Comparison of ENCODE assay signal across 24 cellular contexts in genomic region chr5:83066548-83067110, GRCh38. TPM values are rescaled to one million over a fixed set of nuclear protein-coding genes. Genes with fewer than 3 reads are reported as not detected.
DNase-seq lines count a peak whose midpoint lies in the region; ATAC-seq and TF ChIP-seq lines count a peak whose summit lies in the region.
"Had no signal": no experiment of that assay in that cellular context is flagged by ENCODE, and none has a peak within 500 bp of the region (broad histone marks: within the 10 kb centered on the region; RNA-seq: fewer than 3 reads in every experiment).

No MANE protein-coding gene starts in this region.

- intact Hi-C loops in activated CD4-positive, alpha-beta T cell treated with anti-CD3 and anti-CD28 coated beads, Interleukin-2, amount 10 ng/mL, durations not matched to agents 24 days and 14 days (cut with micrococcal nuclease): no loop called here

- DNase-seq in ELF-1 (ENCODE audit: low read depth, low spot score): peak; percentile 15
- DNase-seq in HFFc6: no peak
- DNase-seq in chondrocyte (ENCODE audit: low spot score): no peak
- DNase-seq in mesendoderm: peak; percentile 53
- DNase-seq in activated CD4-positive, alpha-beta T cell treated with anti-CD3 and anti-CD28 coated beads, Interleukin-2, amount 10 ng/mL, durations not matched to agents 24 days and 14 days: no peak
- no peak for DNase-seq in islet precursor cell
- DNase-seq: activated CD4-positive, alpha-beta T cell treated with anti-CD3 and anti-CD28 coated beads for 48 hours; amygdala; hippocampal formation; left ventricle myocardium superior; naive B cell; NCI-H146; NCI-H2107; NCI-H446 treated with DMSO at 0.1 percent for 48 hours; SHP77 treated with DMSO at 0.1 percent for 48 hours; stimulated activated CD4-positive, alpha-beta T cell treated with anti-CD3 and anti-CD28 coated beads, Interleukin-4, amount 100 ng/mL, for 24 hours; T-helper 9 cell had no signal

- H3K27me3 ChIP-seq in mesendoderm (ENCODE audit: insufficient read depth, low read length, poor library complexity): no peaks in the 10 kb centered on the region
- H3K27me3 ChIP-seq: BLaER1 treated with 17β-estradiol and CSF1 and Interleukin-3, amounts not matched to agents 10 nM and 100 nM; tibial nerve had no signal

- H3K9me3 Mint-ChIP-seq in HFFc6 (no peaks in the 10 kb centered on the region), chondrocyte (ENCODE audit: low read depth) (no peaks in the 10 kb centered on the region)
- no peaks in the 10 kb centered on the region for H3K9me3 Mint-ChIP-seq in activated CD4-positive, alpha-beta T cell treated with anti-CD3 and anti-CD28 coated beads, Interleukin-2, amount 10 ng/mL, durations not matched to agents 24 days and 14 days
- H3K9me3 Mint-ChIP-seq: activated naive CD4-positive, alpha-beta T cell treated with anti-CD3 and anti-CD28 coated beads, Interleukin-2, amount 50 U/mL, for 24 hours; naive B cell had no signal

- H3K27me3 Mint-ChIP-seq in HFFc6 (ENCODE audit: insufficient read depth) (no peaks in the 10 kb centered on the region), chondrocyte (ENCODE audit: low read depth) (no peaks in the 10 kb centered on the region)
- H3K27me3 Mint-ChIP-seq in activated CD4-positive, alpha-beta T cell treated with anti-CD3 and anti-CD28 coated beads, Interleukin-2, amount 10 ng/mL, durations not matched to agents 24 days and 14 days: no peaks in the 10 kb centered on the region
- H3K27me3 Mint-ChIP-seq: activated naive CD4-positive, alpha-beta T cell treated with anti-CD3 and anti-CD28 coated beads, Interleukin-2, amount 50 U/mL, for 24 hours; naive B cell had no signal

- H2BK15ac ChIP-seq in mesendoderm (replicated peaks; ENCODE audit: low read depth): no peak overlapping the region

- no peak overlapping the region for H3K4me2 ChIP-seq in mesendoderm (ENCODE audit: low read length)
- H3K4me2 ChIP-seq: KMS-11 had no signal

- H3K4me3 ChIP-seq in mesendoderm (ENCODE audit: low read length): no peak overlapping the region
- H3K4me3 ChIP-seq: BLaER1 treated with 17β-estradiol and CSF1 and Interleukin-3, amounts not matched to agents 10 nM and 100 nM; tibial nerve had no signal

- no peak overlapping the region for H3K18ac ChIP-seq in mesendoderm (ENCODE audit: low read length)

- no peak overlapping the region for H3K4ac ChIP-seq in mesendoderm (ENCODE audit: low read depth, low read length)

- no peak overlapping the region for H2BK120ac ChIP-seq in mesendoderm (ENCODE audit: low read depth, low read length)

- H3K4me1 ChIP-seq in mesendoderm (ENCODE audit: control insufficient read depth, low read depth, low read length): no peaks in the 10 kb centered on the region

- H3K27ac Mint-ChIP-seq in HFFc6: peak overlapping the region; percentile 36
- peak overlapping the region; percentile 14 for H3K27ac Mint-ChIP-seq in chondrocyte (ENCODE audit: unreplicated experiment)
- no peak overlapping the region for H3K27ac Mint-ChIP-seq in activated CD4-positive, alpha-beta T cell treated with anti-CD3 and anti-CD28 coated beads, Interleukin-2, amount 10 ng/mL, durations not matched to agents 24 days and 14 days
- H3K27ac Mint-ChIP-seq: activated naive CD4-positive, alpha-beta T cell treated with anti-CD3 and anti-CD28 coated beads, Interleukin-2, amount 50 U/mL, for 24 hours had no signal

- H3K4me1 Mint-ChIP-seq in HFFc6 (ENCODE audit: low read depth): peaks cover 29% of the 10 kb centered on the region
- peaks cover 49% of the 10 kb centered on the region for H3K4me1 Mint-ChIP-seq in chondrocyte (ENCODE audit: low read depth)
- peaks cover 19% of the 10 kb centered on the region for H3K4me1 Mint-ChIP-seq in activated CD4-positive, alpha-beta T cell treated with anti-CD3 and anti-CD28 coated beads, Interleukin-2, amount 10 ng/mL, durations not matched to agents 24 days and 14 days

- no peak overlapping the region for H3K23ac ChIP-seq in mesendoderm (ENCODE audit: low read length)

- H3K4me3 Mint-ChIP-seq in HFFc6: no peak overlapping the region
- no peak overlapping the region for H3K4me3 Mint-ChIP-seq in chondrocyte (ENCODE audit: unreplicated experiment)
- H3K4me3 Mint-ChIP-seq in activated CD4-positive, alpha-beta T cell treated with anti-CD3 and anti-CD28 coated beads, Interleukin-2, amount 10 ng/mL, durations not matched to agents 24 days and 14 days: no peak overlapping the region
- H3K4me3 Mint-ChIP-seq: activated naive CD4-positive, alpha-beta T cell treated with anti-CD3 and anti-CD28 coated beads, Interleukin-2, amount 50 U/mL, for 24 hours; naive B cell had no signal

- WGBS in mesendoderm (ENCODE audit: extremely low coverage, insufficient coverage, low lambda C conversion rate): no CpG with 5 or more reads among the region's 3 CpGs

- TF ChIP-seq CTCF in HFFc6 (IDR thresholded peaks at IDR 0.05) (no peak), chondrocyte (IDR thresholded peaks at IDR 0.05) (no peak)

- no peak overlapping the region for H3K56ac ChIP-seq in mesendoderm (ENCODE audit: low read length)

- no peak overlapping the region for H3K27ac ChIP-seq in mesendoderm (ENCODE audit: low read depth, low read length)
- H3K27ac ChIP-seq: BLaER1 treated with 17β-estradiol and CSF1 and Interleukin-3, amounts not matched to agents 10 nM and 100 nM; HL-60; KMS-11; tibial nerve; VCaP had no signal

- no peak for ATAC-seq in HG03342 (IDR thresholded peaks at IDR 0.05; ENCODE audit: unreplicated experiment)
- ATAC-seq: left ventricle myocardium superior had no signal

- no peak overlapping the region for H3K9ac ChIP-seq in mesendoderm (ENCODE audit: low read length)
- H3K9ac ChIP-seq: BLaER1 treated with 17β-estradiol and CSF1 and Interleukin-3, amounts not matched to agents 10 nM and 100 nM; KMS-11 had no signal

- no peak overlapping the region for H2BK5ac ChIP-seq in mesendoderm (ENCODE audit: low read length)

- H3K36me3 Mint-ChIP-seq in HFFc6 (ENCODE audit: low read depth): peaks cover 9% of the 10 kb centered on the region; the same call in 1 of the 2 replicates
- no peaks in the 10 kb centered on the region for H3K36me3 Mint-ChIP-seq in chondrocyte (ENCODE audit: low read depth)
- peaks cover 24% of the 10 kb centered on the region for H3K36me3 Mint-ChIP-seq in activated CD4-positive, alpha-beta T cell treated with anti-CD3 and anti-CD28 coated beads, Interleukin-2, amount 10 ng/mL, durations not matched to agents 24 days and 14 days (ENCODE audit: low read depth)

- no peaks in the 10 kb centered on the region for H3K36me3 ChIP-seq in mesendoderm (ENCODE audit: control insufficient read depth, insufficient read depth, low read length)

- H3K79me2 ChIP-seq in mesendoderm (ENCODE audit: control insufficient read depth, insufficient read depth, low read length): peaks cover 34% of the 10 kb centered on the region

- H3K79me1 ChIP-seq in mesendoderm (ENCODE audit: low read length): peaks cover 2% of the 10 kb centered on the region

- no peak overlapping the region for H4K8ac ChIP-seq in mesendoderm (ENCODE audit: low read depth, low read length)

- no peak overlapping the region for H4K5ac ChIP-seq in mesendoderm (ENCODE audit: low read length)

- H2AK5ac ChIP-seq in mesendoderm (ENCODE audit: low read length): no peak overlapping the region

RNA-seq across cellular contexts. Expression of gene TMEM167A, which starts 10.6 kb away (rescaled TPM):
- total RNA-seq in HFFc6 (2021; fragmentation: NEBNext Ultra II Directional; extraction: Animal tissue kit (Norgen Biotek cat#: 25700)): 100 to 1,000 TPM; 125 to 164 (median 141) TPM
- 105 to 139 TPM (median 113 TPM) in 3 replicates for total RNA-seq in chondrocyte
- 100 TPM for polyA plus RNA-seq in mesendoderm (2013, experiment 1 of 2)
- polyA plus RNA-seq in mesendoderm (2013, experiment 2 of 2): 99.2 TPM
- 82.0 and 87.4 TPM in 2 replicates for total RNA-seq in activated CD4-positive, alpha-beta T cell treated with anti-CD3 and anti-CD28 coated beads, Interleukin-2, amount 10 ng/mL, durations not matched to agents 24 days and 14 days

RNA-seq across cellular contexts. Expression of gene XRCC4, which starts 10.7 kb away (rescaled TPM):
- 10 to 100 TPM; 13.6 to 17.1 (median 14.4) TPM for total RNA-seq in HFFc6 (2021; fragmentation: NEBNext Ultra II Directional; extraction: Animal tissue kit (Norgen Biotek cat#: 25700))
- total RNA-seq in chondrocyte: 4.2 to 5.8 TPM (median 5.5 TPM) in 3 replicates
- 12.4 TPM for polyA plus RNA-seq in mesendoderm (2013, experiment 1 of 2)
- 11.7 TPM for polyA plus RNA-seq in mesendoderm (2013, experiment 2 of 2)
- total RNA-seq in activated CD4-positive, alpha-beta T cell treated with anti-CD3 and anti-CD28 coated beads, Interleukin-2, amount 10 ng/mL, durations not matched to agents 24 days and 14 days: 11.4 and 11.6 TPM in 2 replicates

Comparison
In these comparisons a context has a peak if more than half of its experiments do, and no peak if none do; other contexts are left out.
1. DNase-seq: peak in ELF-1 (single experiment) and mesendoderm (single experiment); none in HFFc6 (single experiment), chondrocyte (single experiment), activated CD4-positive, alpha-beta T cell treated with anti-CD3 and anti-CD28 coated beads, Interleukin-2, amount 10 ng/mL, durations not matched to agents 24 days and 14 days (single experiment) and islet precursor cell (single experiment).